In genomic region chr6:20741490-20741889, GRCh38 we compare ENCODE assay signal across 1 cellular context.
TF ChIP-seq lines count a peak whose summit lies in the region.

No MANE protein-coding gene starts in this region.

TF ChIP-seq in SK-N-SH, 30 proteins besides CTCF, POLR2A, EP300 and RAD21 (continued from another document):
- TF ChIP-seq ZBTB33 (IDR thresholded peaks at IDR 0.05; ENCODE audit: borderline replicate concordance, low read depth) (no peak), EZH2phosphoT487 (IDR thresholded peaks at IDR 0.05; ENCODE audit: borderline replicate concordance, low read depth) (no peak), NFIC (IDR thresholded peaks at IDR 0.05; ENCODE audit: borderline replicate concordance) (no peak), CHD2 (IDR thresholded peaks at IDR 0.05; ENCODE audit: low read length, partially characterized antibody) (no peak), ELF1 (IDR thresholded peaks at IDR 0.05) (no peak), FOSL2 (IDR thresholded peaks at IDR 0.05; ENCODE audit: borderline replicate concordance, low read depth) (no peak), GATA2 (CRISPR knock-in tag; IDR thresholded peaks at IDR 0.05) (no peak), SIN3A (IDR thresholded peaks at IDR 0.05; ENCODE audit: borderline replicate concordance, low read depth, low read length) (no peak), USF2 (IDR thresholded peaks at IDR 0.05; ENCODE audit: borderline replicate concordance, low read depth, low read length) (no peak), MAX (IDR thresholded peaks at IDR 0.05; ENCODE audit: low read depth) (no peak), TEAD4 (IDR thresholded peaks at IDR 0.05; ENCODE audit: borderline replicate concordance, insufficient read depth) (no peak), MXI1 (IDR thresholded peaks at IDR 0.05; ENCODE audit: low read depth, low read length) (no peak), SMC3 (IDR thresholded peaks at IDR 0.05; ENCODE audit: low read depth, low read length) (no peak)
